Comparison of ENCODE assay signal across 9 cellular contexts in the genomic region with DNA sequence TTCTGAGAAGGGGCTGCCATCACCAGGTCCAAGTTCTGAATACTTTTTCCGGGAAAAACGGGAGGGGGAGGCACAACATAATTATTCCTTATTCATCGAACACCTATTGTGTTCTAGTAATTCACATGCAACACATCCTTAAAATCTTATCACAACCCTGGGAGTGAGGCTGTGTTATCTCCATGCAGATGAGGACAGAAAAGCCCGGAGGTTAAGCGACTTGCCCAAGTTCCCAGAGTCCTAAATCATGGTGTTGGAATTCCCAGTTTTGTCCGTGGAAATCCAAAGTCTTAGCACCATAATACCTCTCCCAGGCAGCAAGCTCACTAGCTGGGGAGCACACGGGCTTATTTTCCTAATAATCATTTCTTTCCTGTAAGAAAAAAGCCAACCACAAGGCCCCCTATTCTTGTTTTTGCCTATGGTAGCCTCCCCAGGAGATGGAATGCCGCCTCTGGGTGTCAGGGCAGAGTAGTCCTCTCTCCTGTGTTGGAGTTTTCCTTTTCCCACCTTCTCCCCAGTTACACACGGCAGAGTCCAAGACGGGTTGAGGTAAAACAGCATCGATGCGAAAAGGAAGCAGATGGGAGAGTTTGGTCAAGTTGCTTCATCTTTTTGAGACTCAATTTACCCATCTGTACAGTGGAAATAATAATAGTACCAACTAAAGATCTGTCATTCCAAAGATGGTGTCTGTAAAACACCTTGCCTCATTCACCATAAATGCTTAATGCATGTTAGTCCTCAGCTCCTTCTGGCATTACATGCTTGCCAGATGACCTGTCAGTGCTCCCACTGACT.
DNase-seq lines count a peak whose midpoint lies in the region; ATAC-seq and TF ChIP-seq lines count a peak whose summit lies in the region.
"Had no signal": no experiment of that assay in that cellular context is flagged by ENCODE, and none has a peak within 500 bp of the region (broad histone marks: within the 10 kb centered on the region; RNA-seq: fewer than 3 reads in every experiment).

No MANE protein-coding gene starts in this region.

- peaks cover 6% of the 10 kb centered on the region for H3K27me3 ChIP-seq in CD8-positive, alpha-beta memory T cell (ENCODE audit: insufficient read depth, low read length, poor library complexity, severe bottlenecking)
- no peaks in the 10 kb centered on the region for H3K27me3 ChIP-seq in gastroesophageal sphincter

- intact Hi-C loops in activated CD8-positive, alpha-beta T cell treated with anti-CD3 and anti-CD28 coated beads for 36 hours (cut with micrococcal nuclease): no loop called here

- no peaks in the 10 kb centered on the region for H3K9me3 Mint-ChIP-seq in CD8-positive, alpha-beta memory T cell
- no peaks in the 10 kb centered on the region for H3K9me3 Mint-ChIP-seq in activated CD8-positive, alpha-beta T cell treated with anti-CD3 and anti-CD28 coated beads for 36 hours
- H3K9me3 Mint-ChIP-seq in progenitor cell of endocrine pancreas (ENCODE audit: low read depth): no peaks in the 10 kb centered on the region
- H3K9me3 Mint-ChIP-seq: dendritic cell treated with granulocyte-macrophage colony-stimulating factor and Interleukin-4, amounts not matched to agents 40 ng/mL and 50 ng/mL, for 4 days had no signal

- 51 to 62% methylated on average over 9 to 12 of the region's 12 CpGs for WGBS in gastroesophageal sphincter (ENCODE audit: low coverage in 1 of 2), 2 donors

- TF ChIP-seq EP300 in gastroesophageal sphincter (IDR thresholded peaks at IDR 0.05): no peak

- no peak overlapping the region for H3K4me3 ChIP-seq in CD8-positive, alpha-beta memory T cell (ENCODE audit: low read length)
- peak overlapping the region; percentile 53 to 74 for H3K4me3 ChIP-seq in gastroesophageal sphincter

- DNase-seq in CD8-positive, alpha-beta memory T cell: no peak
- DNase-seq in activated CD8-positive, alpha-beta T cell treated with anti-CD3 and anti-CD28 coated beads for 36 hours: no peak
- DNase-seq in progenitor cell of endocrine pancreas (ENCODE audit: low spot score, unreplicated experiment): no peak
- DNase-seq in stimulated activated naive CD4-positive, alpha-beta T cell treated with Interleukin-2 at 50 U/mL for 16 hours (lab: John Stamatoyannopoulos, UW): no peak
- no peak for DNase-seq in HUDEP-2 (lab: John Stamatoyannopoulos, UW; ENCODE audit: unreplicated experiment in 76 of 76)
- DNase-seq in NCI-H748 treated with DMSO at 0.1 percent for 48 hours (lab: John Stamatoyannopoulos, UW): no peak

- TF ChIP-seq CTCF in activated CD8-positive, alpha-beta T cell treated with anti-CD3 and anti-CD28 coated beads for 36 hours (IDR thresholded peaks at IDR 0.05): no peak
- TF ChIP-seq CTCF in gastroesophageal sphincter (IDR thresholded peaks at IDR 0.05) (no peak), progenitor cell of endocrine pancreas (IDR thresholded peaks at IDR 0.05; ENCODE audit: unreplicated experiment) (no peak)

- no peaks in the 10 kb centered on the region for H3K36me3 Mint-ChIP-seq in CD8-positive, alpha-beta memory T cell
- H3K36me3 Mint-ChIP-seq in activated CD8-positive, alpha-beta T cell treated with anti-CD3 and anti-CD28 coated beads for 36 hours (ENCODE audit: low read depth): no peaks in the 10 kb centered on the region
- no peaks in the 10 kb centered on the region for H3K36me3 Mint-ChIP-seq in progenitor cell of endocrine pancreas (ENCODE audit: insufficient read depth)

- H3K9me3 ChIP-seq in CD8-positive, alpha-beta memory T cell (ENCODE audit: low read length): no peaks in the 10 kb centered on the region
- H3K9me3 ChIP-seq in gastroesophageal sphincter: no peaks in the 10 kb centered on the region

- H3K27ac Mint-ChIP-seq in CD8-positive, alpha-beta memory T cell: no peak overlapping the region
- H3K27ac Mint-ChIP-seq in activated CD8-positive, alpha-beta T cell treated with anti-CD3 and anti-CD28 coated beads for 36 hours: no peak overlapping the region
- no peak overlapping the region for H3K27ac Mint-ChIP-seq in progenitor cell of endocrine pancreas
- H3K27ac Mint-ChIP-seq: dendritic cell treated with granulocyte-macrophage colony-stimulating factor and Interleukin-4, amounts not matched to agents 40 ng/mL and 50 ng/mL, for 4 days had no signal

- H3K27ac ChIP-seq in CD8-positive, alpha-beta memory T cell (ENCODE audit: low read depth, low read length): no peak overlapping the region
- peak overlapping the region in 3 of 4 donors; percentile 74 to 82 (median 79) for H3K27ac ChIP-seq in gastroesophageal sphincter

- CTCF ChIA-PET in CD8-positive, alpha-beta memory T cell (lab: Charles Lee): no interaction called here
- CTCF ChIA-PET in activated CD8-positive, alpha-beta T cell treated with anti-CD3 and anti-CD28 coated beads for 36 hours (lab: Charles Lee): no interaction called here

- H3K4me3 Mint-ChIP-seq in CD8-positive, alpha-beta memory T cell: peak overlapping the region in 5 of 7 donors; percentile 12 to 57 (median 41)
- peak overlapping the region; percentile 60 for H3K4me3 Mint-ChIP-seq in activated CD8-positive, alpha-beta T cell treated with anti-CD3 and anti-CD28 coated beads for 36 hours
- peak overlapping the region; percentile 72 for H3K4me3 Mint-ChIP-seq in progenitor cell of endocrine pancreas (ENCODE audit: low read depth)

- POLR2A ChIA-PET in CD8-positive, alpha-beta memory T cell (lab: Charles Lee): no interaction called here
- POLR2A ChIA-PET in activated CD8-positive, alpha-beta T cell treated with anti-CD3 and anti-CD28 coated beads for 36 hours (lab: Charles Lee): no interaction called here

- H3K36me3 ChIP-seq in CD8-positive, alpha-beta memory T cell (ENCODE audit: insufficient read depth, low read length): no peaks in the 10 kb centered on the region
- H3K36me3 ChIP-seq in gastroesophageal sphincter: no peaks in the 10 kb centered on the region

- H3K4me1 Mint-ChIP-seq in CD8-positive, alpha-beta memory T cell: peaks cover 9 to 16% (median 12%) of the 10 kb centered on the region in 3 donors
- peaks cover 7% of the 10 kb centered on the region for H3K4me1 Mint-ChIP-seq in activated CD8-positive, alpha-beta T cell treated with anti-CD3 and anti-CD28 coated beads for 36 hours (ENCODE audit: low read depth)
- H3K4me1 Mint-ChIP-seq in progenitor cell of endocrine pancreas (ENCODE audit: low read depth): peaks cover 15% of the 10 kb centered on the region

- H3K27me3 Mint-ChIP-seq in CD8-positive, alpha-beta memory T cell: peaks cover 41 to 60% of the 10 kb centered on the region in 2 donors
- H3K27me3 Mint-ChIP-seq in activated CD8-positive, alpha-beta T cell treated with anti-CD3 and anti-CD28 coated beads for 36 hours: peaks cover 43% of the 10 kb centered on the region
- peaks cover 52% of the 10 kb centered on the region for H3K27me3 Mint-ChIP-seq in progenitor cell of endocrine pancreas

- no peak for ATAC-seq in activated CD8-positive, alpha-beta T cell treated with anti-CD3 and anti-CD28 coated beads for 36 hours
- ATAC-seq in gastroesophageal sphincter (no peak), HG03460 (IDR thresholded peaks at IDR 0.05; ENCODE audit: unreplicated experiment) (no peak)

- no peaks in the 10 kb centered on the region for H3K4me1 ChIP-seq in CD8-positive, alpha-beta memory T cell (ENCODE audit: insufficient read depth, low read length)
- H3K4me1 ChIP-seq in gastroesophageal sphincter: peaks cover 0 to 37% (median 12%) of the 10 kb centered on the region in 3 donors

- TF ChIP-seq POLR2A in gastroesophageal sphincter (IDR thresholded peaks at IDR 0.05): no peak
